ENCODE assay signal across 30 cellular contexts in the genomic region with DNA sequence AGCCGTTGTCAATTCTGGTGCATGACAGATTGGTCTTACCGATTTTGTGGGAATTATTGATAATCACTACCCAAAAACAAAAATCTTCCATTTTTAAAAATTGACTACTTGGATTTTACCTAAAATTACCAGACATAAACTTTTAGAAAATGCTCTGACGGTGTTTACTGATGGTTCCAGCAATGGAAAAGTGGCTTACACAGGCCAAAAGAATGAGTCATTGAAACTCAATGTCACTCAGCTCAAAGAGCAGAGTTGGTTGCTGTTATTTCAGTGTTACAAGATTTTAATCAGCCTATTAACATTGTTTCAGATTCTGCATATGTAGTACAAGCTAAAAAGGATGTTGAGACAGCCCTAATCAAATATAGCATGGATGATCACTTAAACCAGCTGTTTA. TPM values are rescaled to one million over a fixed set of nuclear protein-coding genes. Genes with fewer than 3 reads are reported as not detected.
"Had no signal": no experiment of that assay in that cellular context is flagged by ENCODE, and none has a peak within 500 bp of the region (broad histone marks: within the 10 kb centered on the region; RNA-seq: fewer than 3 reads in every experiment).

No MANE protein-coding gene starts in this region.

- H3K4me3 ChIP-seq: cardiac muscle cell, colonic mucosa, gastrocnemius medialis, hepatocyte, neural progenitor cell, testis, transverse colon had no signal

- DNase-seq: activated CD4-positive, alpha-beta T cell treated with anti-CD3 and anti-CD28 coated beads for 36 hours; activated CD4-positive, CD25-positive, alpha-beta regulatory T cell; activated CD8-positive, alpha-beta memory T cell treated with anti-CD3 and anti-CD28 coated beads, Interleukin-2, amount 10 ng/mL, durations not matched to agents 7 days and 5 days; activated CD8-positive, alpha-beta T cell treated with anti-CD3 and anti-CD28 coated beads, Interleukin-2, amount 10 ng/mL, durations not matched to agents 7 days and 5 days; activated T-cell treated with anti-CD3 and anti-CD28 coated beads, Interleukin-2, amount 50 U/mL, for 48 hours; cerebellar nuclear complex; colonic mucosa; effector CD8-positive, alpha-beta T cell; erythroblast; gastrocnemius medialis; islet precursor cell; left cardiac atrium; left ventricle myocardium superior; natural killer cell; occipital lobe; right cardiac atrium; stimulated activated CD4-positive, alpha-beta T cell treated with anti-CD3 and anti-CD28 coated beads, Interleukin-4, amount 100 ng/mL, for 1 hour; stimulated activated naive CD8-positive, alpha-beta T cell treated with anti-CD3 and anti-CD28 coated beads, Interleukin-15, Interleukin-2, amounts not matched to agents 100 U/mL and 50 U/mL, for 24 hours; testis; transverse colon had no signal

RNA-seq across cellular contexts. Expression of gene UGT2B17, which starts 23.0 kb away (rescaled TPM):
- total RNA-seq: activated CD4-positive, alpha-beta T cell treated with anti-CD3 and anti-CD28 coated beads for 36 hours; activated CD8-positive, alpha-beta memory T cell treated with anti-CD3 and anti-CD28 coated beads, Interleukin-2, amount 10 ng/mL, durations not matched to agents 7 days and 5 days; activated CD8-positive, alpha-beta T cell treated with anti-CD3 and anti-CD28 coated beads, Interleukin-2, amount 10 ng/mL, durations not matched to agents 7 days and 5 days; activated naive CD4-positive, alpha-beta T cell treated with anti-CD3 and anti-CD28 coated beads, Interleukin-2, amount 50 U/mL, for 72 hours; activated T-helper 2 cell treated with anti-CD3 and anti-CD28 coated beads, Interferon-gamma antibody, Interleukin-2, Interleukin-4, amounts not matched to agents 10 μg/mL and 5 μg/mL and 100 μg/mL, durations not matched to agents 14 hours and 24 hours and 36 hours; cardiac muscle cell; dermis microvascular lymphatic vessel endothelial cell; left cardiac atrium; left ventricle myocardium superior; occipital lobe; pulmonary artery endothelial cell; skeletal muscle tissue; T-helper 2 cell treated with Interferon-gamma antibody and Interleukin-4, amounts not matched to agents 100 ng/mL and 5 ng/mL, for 36 hours; urinary bladder had no signal
